In genomic region chr2:197433770-197434438, GRCh38 we compare ENCODE assay signal across 8 cellular contexts. TPM values are rescaled to one million over a fixed set of nuclear protein-coding genes. Genes with fewer than 3 reads are reported as not detected.
DNase-seq lines count a peak whose midpoint lies in the region; ATAC-seq and TF ChIP-seq lines count a peak whose summit lies in the region.

No MANE protein-coding gene starts in this region.

- H3K36me3 ChIP-seq in right lobe of liver (peaks cover 0 to 4% (median 0%) of the 10 kb centered on the region in 4 donors), tibial nerve (no peaks in the 10 kb centered on the region)

- no peak for ATAC-seq in right lobe of liver
- no peak for ATAC-seq in HG02571 (IDR thresholded peaks at IDR 0.05; ENCODE audit: unreplicated experiment)
- ATAC-seq in GM18502 (IDR thresholded peaks at IDR 0.05; ENCODE audit: poor library complexity, unreplicated experiment): no peak

- H3K27me3 ChIP-seq in right lobe of liver (no peaks in the 10 kb centered on the region), tibial nerve (no peaks in the 10 kb centered on the region)

- TF ChIP-seq POLR2A in right lobe of liver (IDR thresholded peaks at IDR 0.05): no peak
- no peak for TF ChIP-seq POLR2A in tibial nerve (IDR thresholded peaks at IDR 0.05)

- H3K36me3 Mint-ChIP-seq in activated T-cell treated with anti-CD3 and anti-CD28 coated beads, Interleukin-2, amount 50 U/mL, for 24 hours (ENCODE audit: low read depth): peaks cover 63% of the 10 kb centered on the region

- H3K27ac Mint-ChIP-seq in activated T-cell treated with anti-CD3 and anti-CD28 coated beads, Interleukin-2, amount 50 U/mL, for 24 hours: peak overlapping the region; percentile 100

- no peaks in the 10 kb centered on the region for H3K9me3 Mint-ChIP-seq in activated T-cell treated with anti-CD3 and anti-CD28 coated beads, Interleukin-2, amount 50 U/mL, for 24 hours

- no peak for TF ChIP-seq EP300 in tibial nerve (IDR thresholded peaks at IDR 0.05)

- H3K27ac ChIP-seq in angular gyrus (ENCODE audit: low read depth, low read length): peak overlapping the region; percentile 95
- H3K27ac ChIP-seq in right lobe of liver: peak overlapping the region; percentile 96 to 99 (median 99)
- H3K27ac ChIP-seq in tibial nerve: peak overlapping the region; percentile 94 to 98 (median 98)

- peaks cover 56% of the 10 kb centered on the region for H3K4me1 Mint-ChIP-seq in activated T-cell treated with anti-CD3 and anti-CD28 coated beads, Interleukin-2, amount 50 U/mL, for 24 hours (ENCODE audit: low read depth)

- TF ChIP-seq CTCF in right lobe of liver (IDR thresholded peaks at IDR 0.05): no peak
- TF ChIP-seq CTCF in tibial nerve (IDR thresholded peaks at IDR 0.05): no peak

- WGBS in right lobe of liver (ENCODE audit: insufficient coverage, low coverage, low lambda C conversion rate, missing lambda C conversion rate): under 1% methylated on average over 11 of the region's 11 CpGs
- WGBS in tibial nerve, 2 donors: 1% methylated on average over 11 of the region's 11 CpGs

- H3K4me1 ChIP-seq in right lobe of liver (peaks cover 0 to 51% (median 15%) of the 10 kb centered on the region in 4 donors), tibial nerve (peaks cover 0 to 58% (median 41%) of the 10 kb centered on the region in 4 donors)

- H3K4me3 ChIP-seq in right lobe of liver (peak overlapping the region; percentile 76 to 91 (median 80)), tibial nerve (peak overlapping the region; percentile 63 to 100 (median 80))

- no peak for DNase-seq in activated T-cell treated with anti-CD3 and anti-CD28 coated beads, Interleukin-2, amount 50 U/mL, for 24 hours
- no peak for DNase-seq in activated T-cell treated with anti-CD3 and anti-CD28 coated beads, Interleukin-2, amount 50 U/mL, for 1 hour
- DNase-seq in right lobe of liver: no peak
- no peak for DNase-seq in tibial nerve (ENCODE audit: low spot score in 2 of 2)
- no peak for DNase-seq in GM03348 (ENCODE audit: low spot score)

- peak overlapping the region; percentile 95 for H3K4me3 Mint-ChIP-seq in activated T-cell treated with anti-CD3 and anti-CD28 coated beads, Interleukin-2, amount 50 U/mL, for 24 hours

- intact Hi-C loops in right lobe of liver (cut with DNase I): no loop called here

- no peaks in the 10 kb centered on the region for H3K27me3 Mint-ChIP-seq in activated T-cell treated with anti-CD3 and anti-CD28 coated beads, Interleukin-2, amount 50 U/mL, for 24 hours

- H3K9me3 ChIP-seq in right lobe of liver (no peaks in the 10 kb centered on the region), tibial nerve (no peaks in the 10 kb centered on the region)

RNA-seq across cellular contexts. Expression of gene SF3B1, which starts 0.9 kb away (rescaled TPM):
- total RNA-seq in right lobe of liver (100 to 1,000 TPM in 3 of 6 experiments, 10 to 100 TPM in 3; 74.6 to 113 (median 100) TPM), tibial nerve (100 to 1,000 TPM; 274 to 335 (median 303) TPM)

RNA-seq across cellular contexts. Expression of gene COQ10B, which starts 19.4 kb away (rescaled TPM):
- total RNA-seq in right lobe of liver (10 to 100 TPM; 11.7 to 23.7 (median 17.1) TPM), tibial nerve (10 to 100 TPM; 17.8 to 21.0 (median 19.1) TPM)
